In the genomic region with DNA sequence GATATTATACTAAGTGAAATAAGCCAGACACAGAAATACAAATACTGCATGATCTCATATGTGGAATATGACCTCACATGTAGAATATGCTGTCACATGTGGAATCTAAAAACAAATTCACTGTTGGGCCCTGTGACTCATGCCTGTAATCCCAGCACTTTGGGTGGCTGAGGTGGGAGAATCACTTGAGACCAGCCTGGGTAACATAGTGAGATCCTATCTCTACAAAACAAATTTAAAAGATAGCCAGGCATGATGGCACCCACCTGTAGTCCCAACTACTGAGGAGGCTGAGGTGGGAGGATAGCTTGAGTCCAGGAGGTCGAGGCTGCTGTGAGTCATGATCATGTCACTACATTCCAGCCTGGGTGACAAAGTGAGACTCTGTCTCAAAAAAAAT, we compare ENCODE assay signal across 27 cellular contexts.
"Had no signal": no experiment of that assay in that cellular context is flagged by ENCODE, and none has a peak within 500 bp of the region (broad histone marks: within the 10 kb centered on the region; RNA-seq: fewer than 3 reads in every experiment).

No MANE protein-coding gene starts in this region.

- ATAC-seq: naive thymus-derived CD4-positive, alpha-beta T cell; natural killer cell; psoas muscle; right cardiac atrium; right lobe of liver; stimulated activated effector memory CD8-positive, alpha-beta T cell treated with anti-CD3 and anti-CD28 coated beads, Interleukin-12 subunit alpha, Interleukin-12 subunit beta, amount 100 ng/mL, for 72 hours; stimulated activated naive B cell treated with anti-CD40 and anti-IgM and Interleukin-4, amounts not matched to agents 10 μg/mL and 1 μg/mL and 100 μg/mL, for 72 hours; stimulated activated naive CD8-positive, alpha-beta T cell treated with anti-CD3 and anti-CD28 coated beads, Interleukin-15, amount 100 ng/mL, for 72 hours; stimulated activated naive CD8-positive, alpha-beta T cell treated with anti-CD3 and anti-CD28 coated beads, Interleukin-15, Interleukin-2, amounts not matched to agents 100 U/mL and 50 U/mL, for 24 hours had no signal

- H3K79me2 ChIP-seq: parathyroid adenoma had no signal

- H3K9ac ChIP-seq: neural progenitor cell, parathyroid adenoma had no signal

- H3K36me3 ChIP-seq: neural progenitor cell, ovary, right lobe of liver, sigmoid colon, suprapubic skin, tibial artery, transverse colon, upper lobe of left lung, vagina had no signal

- DNase-seq: naive thymus-derived CD4-positive, alpha-beta T cell; natural killer cell; occipital lobe; ovary; posterior cingulate gyrus; psoas muscle; right cardiac atrium; right lobe of liver; sigmoid colon; small intestine; stimulated activated CD4-positive, alpha-beta T cell treated with anti-CD3 and anti-CD28 coated beads, Interleukin-15, amount 100 ng/mL, for 24 hours; stimulated activated CD4-positive, alpha-beta T cell treated with anti-CD3 and anti-CD28 coated beads, Interleukin-2, amount 100 ng/mL, for 24 hours; stimulated activated CD4-positive, alpha-beta T cell treated with anti-CD3 and anti-CD28 coated beads, Interleukin-2, amount 100 ng/mL, for 48 hours; stimulated activated CD4-positive, alpha-beta T cell treated with anti-CD3 and anti-CD28 coated beads, Interleukin-4, amount 100 ng/mL, for 24 hours; stimulated activated naive B cell treated with anti-CD40 and anti-IgM and Interleukin-4, amounts not matched to agents 10 μg/mL and 1 μg/mL and 100 μg/mL, for 72 hours; stimulated activated naive CD8-positive, alpha-beta T cell treated with anti-CD3 and anti-CD28 coated beads, Interleukin-15, amount 100 ng/mL, for 72 hours; stimulated activated naive CD8-positive, alpha-beta T cell treated with anti-CD3 and anti-CD28 coated beads, Interleukin-15, Interleukin-2, amounts not matched to agents 100 U/mL and 50 U/mL, for 24 hours; substantia nigra; testis; tibial artery; transverse colon; upper lobe of left lung had no signal

- H3K4me3 ChIP-seq: neural progenitor cell, ovary, psoas muscle, right lobe of liver, sigmoid colon, suprapubic skin, testis, tibial artery, transverse colon, upper lobe of left lung, vagina had no signal

- H3K27ac ChIP-seq: neural progenitor cell, ovary, parathyroid adenoma, psoas muscle, right lobe of liver, sigmoid colon, suprapubic skin, testis, tibial artery, transverse colon, upper lobe of left lung, vagina had no signal

- H3K9me3 ChIP-seq: ovary, psoas muscle, right lobe of liver, sigmoid colon, suprapubic skin, testis, tibial artery, transverse colon, upper lobe of left lung, vagina had no signal

- H3K27me3 ChIP-seq: neural progenitor cell, ovary, right lobe of liver, sigmoid colon, suprapubic skin, testis, tibial artery, transverse colon, upper lobe of left lung, vagina had no signal

- H3K4me1 ChIP-seq: neural progenitor cell, parathyroid adenoma, psoas muscle, sigmoid colon, suprapubic skin, testis, tibial artery, upper lobe of left lung, vagina had no signal

- H3K4me2 ChIP-seq: neural progenitor cell had no signal

- H2AFZ ChIP-seq: neural progenitor cell, parathyroid adenoma had no signal
